In genomic region chrX:40093586-40093985, GRCh38 we compare ENCODE assay signal across 9 cellular contexts. TPM values are rescaled to one million over a fixed set of nuclear protein-coding genes. Genes with fewer than 3 reads are reported as not detected.
DNase-seq lines count a peak whose midpoint lies in the region; ATAC-seq, FAIRE-seq and TF ChIP-seq lines count a peak whose summit lies in the region.
"Had no signal": no experiment of that assay in that cellular context is flagged by ENCODE, and none has a peak within 500 bp of the region (broad histone marks: within the 10 kb centered on the region; RNA-seq: fewer than 3 reads in every experiment).

No MANE protein-coding gene starts in this region.

- TF ChIP-seq POLR2A in K562 (conservative IDR thresholded peaks at IDR 0.05), result no peak

- H3K4me1 ChIP-seq in K562 (replicated peaks in 1 of 2; ENCODE audit: control insufficient read depth in 2 of 2, insufficient read depth in 2 of 2, low read length in 2 of 2) (peaks cover 34 to 63% of the 10 kb centered on the region in 2 experiments), mesodermal cell (ENCODE audit: control insufficient read depth, insufficient read depth, low read length, poor library complexity, severe bottlenecking) (peaks cover 14% of the 10 kb centered on the region), pancreas (peaks cover 0 to 12% (median 0%) of the 10 kb centered on the region in 3 donors)

- 0 out of 2 replicates have a peak overlapping the region, but pooled peaks have one; percentile 33 for H3K27ac Mint-ChIP-seq in HFFc6

- peaks cover 73% of the 10 kb centered on the region for H4K20me1 ChIP-seq in K562 (replicated peaks; ENCODE audit: control insufficient read depth, insufficient read depth, low read length)

- WGBS in K562 (ENCODE audit: insufficient coverage, low coverage, missing lambda C conversion rate), result 15% methylated on average over 6 of the region's 10 CpGs
- WGBS in mesodermal cell (ENCODE audit: insufficient coverage in 2 of 2), 2 experiments, result 0% methylated on average over 2 of the region's 10 CpGs; no CpG with 5 or more reads in 1 of the 2 experiments
- WGBS in pancreas, 2 donors, result 20 to 24% methylated on average over 10 of the region's 10 CpGs

- peak overlapping the region; percentile 86 for H3K4me2 ChIP-seq in K562 (ENCODE audit: insufficient read depth, low read length)

- H3K9me3 ChIP-seq in K562 (replicated peaks; ENCODE audit: control insufficient read depth, insufficient read depth, low read depth, low read length) (no peaks in the 10 kb centered on the region), mesodermal cell (ENCODE audit: control insufficient read depth, low read length) (no peaks in the 10 kb centered on the region), pancreas (no peaks in the 10 kb centered on the region)

- H3K9ac ChIP-seq in K562 (ENCODE audit: insufficient read depth in 1 of 2, low read depth in 2 of 2, low read length in 2 of 2), result peak overlapping the region; percentile 91 to 92

- CTCF ChIA-PET in K562 (lab: Yijun Ruan, JAX; ENCODE audit: low intra/inter-chr PET ratio), result no interaction called here

- peaks cover 33% of the 10 kb centered on the region for H3K4me1 Mint-ChIP-seq in HFFc6 (ENCODE audit: low read depth)

- H3K4me3 ChIP-seq in K562 (peak overlapping the region; percentile 70), mesodermal cell (ENCODE audit: extremely low read depth, insufficient read depth, low read length, poor library complexity, severe bottlenecking) (peak overlapping the region; percentile 55), pancreas (peak overlapping the region in 2 of 4 donors; percentile 73 to 84)

- H3K9me1 ChIP-seq in K562 (ENCODE audit: control insufficient read depth, insufficient read depth, low read length), result peaks cover 9% of the 10 kb centered on the region

- ATAC-seq in K562, result no peak
- no peak for ATAC-seq in pancreas
- ATAC-seq in HG03442 (IDR thresholded peaks at IDR 0.05; ENCODE audit: unreplicated experiment), result no peak

- no peak for TF ChIP-seq EP300 in K562 (IDR thresholded peaks at IDR 0.05; ENCODE audit: low read length)

- TF ChIP-seq CTCF in 22Rv1 (IDR thresholded peaks at IDR 0.05) (no peak), HFFc6 (IDR thresholded peaks at IDR 0.05) (no peak), K562 (IDR thresholded peaks at IDR 0.05 in 2 of 3, conservative IDR thresholded peaks at IDR 0.05 in 1 of 3; ENCODE audit: insufficient read depth in 2 of 3, low read depth in 1 of 3, low read length in 3 of 3) (no peak), pancreas (IDR thresholded peaks at IDR 0.05) (no peak)

- POLR2A ChIA-PET in K562 (lab: Yijun Ruan, JAX), result interaction anchor here (0.6 to 3.8 kb wide), 14 partner anchors 8 to 400 kb away, joined by 3 to 18 read pairs (median 4); no protein-coding TSS in a partner anchor

- no peak overlapping the region for H2AFZ ChIP-seq in K562 (ENCODE audit: low read depth, low read length)

- peak overlapping the region; percentile 92 for H3K4me3 Mint-ChIP-seq in HFFc6

- BruUV-seq in K562 (replicated peaks; lab: Mats Ljungman, UMichigan), result no TSS peak

- H3K79me2 ChIP-seq in K562 (ENCODE audit: control insufficient read depth, insufficient read depth, low read length), result peaks cover 97% of the 10 kb centered on the region

- H3K27me3 Mint-ChIP-seq in HFFc6 (ENCODE audit: insufficient read depth), result no peaks in the 10 kb centered on the region

- DNase-seq in HFFc6 (no peak), K562 (ENCODE audit: extremely low read depth in 1 of 4, low spot score in 3 of 4) (no peak), pancreas (no peak), NOMO-1 treated with dmso at 0.1 percent for 144 hours (lab: John Stamatoyannopoulos, UW; ENCODE audit: unreplicated experiment) (no peak), AML-193 (lab: John Stamatoyannopoulos, UW) (no peak)

- in situ Hi-C loops in K562 (cut with MboI), result no loop called here

- H3K27ac ChIP-seq in 22Rv1 (peak overlapping the region; percentile 98), K562 (ENCODE audit: extremely low read depth, low read depth, low read length) (peak overlapping the region; percentile 88; the same call in 2 of the 3 replicates), mesodermal cell (ENCODE audit: low read depth, low read length, severe bottlenecking) (no peak overlapping the region), pancreas (no peak overlapping the region)

- intact Hi-C loops in K562 (cut with micrococcal nuclease) (loop anchor here (2.0 to 10.0 kb wide), 2 partner anchors 79 to 275 kb away; no protein-coding TSS in a partner anchor), pancreas (cut with DNase I) (no loop called here)

- FAIRE-seq in K562 (lab: Jason Lieb, UNC), result peak; percentile 46
- no peak for FAIRE-seq in pancreas (lab: Jason Lieb, UNC)
- FAIRE-seq: endometrium had no signal

- H3K36me3 ChIP-seq in K562 (ENCODE audit: control insufficient read depth, insufficient read depth, low read length) (peaks cover 34% of the 10 kb centered on the region), mesodermal cell (ENCODE audit: control insufficient read depth, insufficient read depth, low read length) (no peaks in the 10 kb centered on the region), pancreas (no peaks in the 10 kb centered on the region)

- H3K27me3 ChIP-seq in K562 (ENCODE audit: control insufficient read depth in 2 of 2, insufficient read depth in 2 of 2, low read length in 2 of 2), result no peaks in the 10 kb centered on the region
- H3K27me3 ChIP-seq in pancreas, result no peaks in the 10 kb centered on the region

- no peak for TF ChIP-seq RAD21 in K562 (CRISPR knock-in tag; conservative IDR thresholded peaks at IDR 0.05 in 1 of 2, IDR thresholded peaks at IDR 0.05 in 1 of 2)

- H3K36me3 Mint-ChIP-seq in HFFc6 (ENCODE audit: low read depth), result no peaks in the 10 kb centered on the region

- H3K9me3 Mint-ChIP-seq in HFFc6, result no peaks in the 10 kb centered on the region

TF ChIP-seq in K562, 482 proteins besides CTCF, POLR2A, EP300 and RAD21 (continues in another document):
- TF ChIP-seq EZH2 (IDR thresholded peaks at IDR 0.05; ENCODE audit: borderline replicate concordance, low read depth, low read length) (no peak), HNRNPLL (IDR thresholded peaks at IDR 0.05; ENCODE audit: low read depth, low read length, poor library complexity, severe bottlenecking) (no peak), ZNF232 (CRISPR knock-in tag; IDR thresholded peaks at IDR 0.05) (no peak), PML (IDR thresholded peaks at IDR 0.05; ENCODE audit: low read length) (no peak), CEBPB (tag; IDR thresholded peaks at IDR 0.05) (no peak), MCM5 (IDR thresholded peaks at IDR 0.05; ENCODE audit: low read depth) (no peak), ARNT (IDR thresholded peaks at IDR 0.05) (no peak), RBM17 (IDR thresholded peaks at IDR 0.05; ENCODE audit: borderline replicate concordance, low read depth, low read length) (no peak), CHAMP1 (IDR thresholded peaks at IDR 0.05) (no peak), ZNF134 (CRISPR knock-in tag; conservative IDR thresholded peaks at IDR 0.05) (no peak), CC2D1A (IDR thresholded peaks at IDR 0.05) (no peak), SMARCA4 (IDR thresholded peaks at IDR 0.05) (no peak), KDM5B (IDR thresholded peaks at IDR 0.05; ENCODE audit: insufficient replicate concordance, low read depth, low read length) (no peak), SIN3A (IDR thresholded peaks at IDR 0.05; ENCODE audit: borderline replicate concordance in 2 of 2, control insufficient read depth in 1 of 2, low read depth in 2 of 2, low read length in 2 of 2) (no peak), RFX7 (CRISPR knock-in tag; IDR thresholded peaks at IDR 0.05) (no peak)

RNA-seq across cellular contexts. Expression of gene BCOR, which starts 4.2 kb away (rescaled TPM):
- 10 to 100 TPM; 15.0 to 20.3 (median 18.3) TPM for total RNA-seq in HFFc6 (2021; fragmentation: NEBNext Ultra II Directional; extraction: Animal tissue kit (Norgen Biotek cat#: 25700))
- total RNA-seq in K562 (2011; cell fraction: chromatin; rRNA removed; ENCODE audit: low replicate concordance), result 128 and 140 TPM in 2 replicates
- 71.6 and 74.4 TPM in 2 replicates for total RNA-seq in K562 (2011; cell fraction: nucleolus; rRNA removed)
- 97.0 and 135 TPM in 2 replicates for total RNA-seq in K562 (2011; cell fraction: nucleoplasm; rRNA removed)
- total RNA-seq in K562 (2014; rRNA removed) (73.7 and 76.0 TPM in 2 replicates), K562 (2014; rRNA removed; fragmentation: Illumina TruSeq; extraction: Trizol) (37.6 and 37.9 TPM in 2 replicates), K562 (2015; rRNA removed; fragmentation: Illumina TruSeq; extraction: Trizol) (33.0 and 36.6 TPM in 2 replicates), K562 (2021) (98.3 and 113 TPM in 2 replicates), pancreas (10 to 100 TPM in 5 of 6 donors, 1 to 10 TPM in 1; 9.8 to 18.4 (median 13.2) TPM)
- polyA plus RNA-seq in K562 (2011; rRNA removed) (27.5 and 28.1 TPM in 2 replicates), K562 (2014; fragmentation: Illumina TruSeq; extraction: Trizol) (88.1 and 98.5 TPM in 2 replicates), K562 (2014; fragmentation: Nextera tagmentation; extraction: Ambion mirVana) (10 to 100 TPM; 32.0 to 37.4 TPM), K562 (2014; rRNA removed) (44.4 and 64.6 TPM in 2 replicates), pancreas (10 to 100 TPM in 1 of 2 donors, 1 to 10 TPM in 1; 6.3 to 14.3 TPM)
- 30.1 and 38.0 TPM in 2 replicates for polyA plus RNA-seq in K562 (2011; cell fraction: cytosol; rRNA removed)
- 64.0 and 93.7 TPM in 2 replicates for polyA plus RNA-seq in K562 (2011; cell fraction: nucleus; rRNA removed)
- 72.8 and 76.1 TPM in 2 replicates for polyA plus RNA-seq in K562 (2012)
- polyA minus RNA-seq in K562 (2011; rRNA and poly(A)+ RNA removed), result 40.5 and 49.5 TPM in 2 replicates
- 105 and 120 TPM in 2 replicates for polyA minus RNA-seq in K562 (2011; cell fraction: cytosol; rRNA and poly(A)+ RNA removed)
- 36.9 and 50.0 TPM in 2 replicates for polyA minus RNA-seq in K562 (2011; cell fraction: nucleus; rRNA and poly(A)+ RNA removed)
- 21.2 TPM for polyA plus RNA-seq in mesodermal cell (2013, experiment 1 of 2)
- 19.5 TPM for polyA plus RNA-seq in mesodermal cell (2013, experiment 2 of 2)

Comparison
In these comparisons a context has a peak if more than half of its experiments do, and no peak if none do; other contexts are left out.
1. H3K27ac ChIP-seq: peak in 22Rv1 (single experiment) and K562 (single experiment); none in mesodermal cell (single experiment) and pancreas (0 of 4).